In the genomic region with DNA sequence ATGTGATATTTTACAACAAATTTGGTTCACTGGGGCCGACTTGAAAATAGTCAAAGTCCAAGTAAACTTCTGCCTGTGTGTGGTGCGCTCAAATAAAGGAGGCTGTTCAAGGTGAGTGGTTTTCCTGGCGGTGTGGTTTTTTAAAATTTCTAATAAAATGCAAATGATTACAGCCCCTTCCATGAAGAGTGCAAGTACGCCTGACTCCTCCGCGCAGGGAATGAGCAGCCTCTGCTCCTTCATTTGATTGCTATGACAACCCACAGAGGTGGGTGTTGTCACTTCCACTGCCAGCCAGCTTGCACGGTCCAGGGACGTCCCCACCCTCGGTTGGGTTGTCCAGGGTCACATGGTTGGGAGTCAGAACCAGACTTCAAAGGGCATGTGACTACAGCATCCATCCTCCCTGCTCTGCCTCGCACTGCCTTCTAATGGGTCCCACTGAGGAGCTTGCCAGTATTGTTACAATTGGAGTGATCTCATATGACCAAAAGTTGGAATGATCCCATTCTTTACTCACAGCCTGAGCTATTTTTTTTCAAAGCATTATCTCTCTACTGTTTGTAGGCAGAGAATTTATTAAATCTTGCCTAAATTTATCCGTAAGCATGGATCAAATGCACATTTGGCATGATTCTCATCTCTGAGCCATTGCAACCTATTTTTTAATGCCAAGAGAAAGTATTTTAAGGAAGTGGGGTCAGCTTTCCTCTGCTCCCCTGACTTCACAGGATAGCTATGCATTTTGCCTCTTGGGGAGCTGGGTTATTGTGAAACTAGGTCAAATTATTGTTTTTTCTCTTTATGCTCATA, we compare ENCODE assay signal across 11 cellular contexts.
DNase-seq lines count a peak whose midpoint lies in the region; ATAC-seq and TF ChIP-seq lines count a peak whose summit lies in the region.
"Had no signal": no experiment of that assay in that cellular context is flagged by ENCODE, and none has a peak within 500 bp of the region (broad histone marks: within the 10 kb centered on the region; RNA-seq: fewer than 3 reads in every experiment).

No MANE protein-coding gene starts in this region.

- H3K4me1 ChIP-seq in esophagus muscularis mucosa, result peaks cover 19 to 44% (median 38%) of the 10 kb centered on the region in 4 donors
- peaks cover 12% of the 10 kb centered on the region for H3K4me1 ChIP-seq in mucosa of descending colon (ENCODE audit: low read depth)

- no peak overlapping the region for H3K4me3 ChIP-seq in esophagus muscularis mucosa
- no peak overlapping the region for H3K4me3 ChIP-seq in mucosa of descending colon
- H3K4me3 ChIP-seq: SJSA1 had no signal

- no peak for TF ChIP-seq POLR2A in esophagus muscularis mucosa (IDR thresholded peaks at IDR 0.05; ENCODE audit: low read depth)

- TF ChIP-seq CTCF in esophagus muscularis mucosa (IDR thresholded peaks at IDR 0.05) (no peak), mucosa of descending colon (IDR thresholded peaks at IDR 0.05) (no peak)

- peak overlapping the region; percentile 46 to 66 (median 58) for H3K27ac ChIP-seq in esophagus muscularis mucosa (replicated peaks in 1 of 4)
- H3K27ac ChIP-seq: SJSA1 had no signal

- no peak for TF ChIP-seq EP300 in esophagus muscularis mucosa (IDR thresholded peaks at IDR 0.05)

- ATAC-seq in Right ventricle myocardium inferior, result peak; percentile 93
- ATAC-seq in mucosa of descending colon, result peak; percentile 54
- ATAC-seq in HG02840 (IDR thresholded peaks at IDR 0.05; ENCODE audit: low FRiP score, unreplicated experiment), result no peak
- no peak for ATAC-seq in GM21390 (IDR thresholded peaks at IDR 0.05; ENCODE audit: unreplicated experiment)

- no peaks in the 10 kb centered on the region for H3K36me3 ChIP-seq in esophagus muscularis mucosa
- no peaks in the 10 kb centered on the region for H3K36me3 ChIP-seq in mucosa of descending colon (ENCODE audit: low read depth)
- H3K36me3 ChIP-seq: SJSA1 had no signal

- intact Hi-C loops in Right ventricle myocardium inferior (cut with DNase I), result no loop called here
- intact Hi-C loops in cardiac septum (cut with DNase I), result no loop called here
- intact Hi-C loops in esophagus muscularis mucosa (cut with DNase I), result no loop called here
- intact Hi-C loops in mucosa of descending colon (cut with DNase I, micrococcal nuclease), result no loop called here

- peak; percentile 66 for DNase-seq in Right ventricle myocardium inferior (ENCODE audit: missing footprints)
- DNase-seq in cardiac septum (ENCODE audit: low spot score), result no peak
- no peak for DNase-seq in esophagus muscularis mucosa (ENCODE audit: extremely low spot score)
- DNase-seq in mucosa of descending colon, result peak in 1 of 3 donors; percentile 49
- DNase-seq in activated naive CD4-positive, alpha-beta T cell treated with Interleukin-2 at 50 U/mL for 16 hours, result no peak
- DNase-seq in SHP77 (lab: John Stamatoyannopoulos, UW), result no peak
- DNase-seq: activated T-cell treated with anti-CD3 and anti-CD28 coated beads, Interleukin-2, amount 50 U/mL, for 48 hours; stimulated activated CD4-positive, alpha-beta T cell treated with anti-CD3 and anti-CD28 coated beads, Interleukin-4, amount 100 ng/mL, for 4 hours had no signal

- H3K9me3 ChIP-seq in esophagus muscularis mucosa (no peaks in the 10 kb centered on the region), mucosa of descending colon (no peaks in the 10 kb centered on the region)
- H3K9me3 ChIP-seq: SJSA1 had no signal

- WGBS in esophagus muscularis mucosa, result 58% methylated on average over 11 of the region's 11 CpGs

- H3K27me3 ChIP-seq in esophagus muscularis mucosa, result no peaks in the 10 kb centered on the region
- H3K27me3 ChIP-seq: SJSA1 had no signal

Comparison
In these comparisons a context has a peak if more than half of its experiments do, and no peak if none do; other contexts are left out.
1. ATAC-seq: peak in Right ventricle myocardium inferior (single experiment) and mucosa of descending colon (single experiment); none in HG02840 (single experiment) and GM21390 (single experiment).